1 cellular context compared by ENCODE assay signal in the genomic region with DNA sequence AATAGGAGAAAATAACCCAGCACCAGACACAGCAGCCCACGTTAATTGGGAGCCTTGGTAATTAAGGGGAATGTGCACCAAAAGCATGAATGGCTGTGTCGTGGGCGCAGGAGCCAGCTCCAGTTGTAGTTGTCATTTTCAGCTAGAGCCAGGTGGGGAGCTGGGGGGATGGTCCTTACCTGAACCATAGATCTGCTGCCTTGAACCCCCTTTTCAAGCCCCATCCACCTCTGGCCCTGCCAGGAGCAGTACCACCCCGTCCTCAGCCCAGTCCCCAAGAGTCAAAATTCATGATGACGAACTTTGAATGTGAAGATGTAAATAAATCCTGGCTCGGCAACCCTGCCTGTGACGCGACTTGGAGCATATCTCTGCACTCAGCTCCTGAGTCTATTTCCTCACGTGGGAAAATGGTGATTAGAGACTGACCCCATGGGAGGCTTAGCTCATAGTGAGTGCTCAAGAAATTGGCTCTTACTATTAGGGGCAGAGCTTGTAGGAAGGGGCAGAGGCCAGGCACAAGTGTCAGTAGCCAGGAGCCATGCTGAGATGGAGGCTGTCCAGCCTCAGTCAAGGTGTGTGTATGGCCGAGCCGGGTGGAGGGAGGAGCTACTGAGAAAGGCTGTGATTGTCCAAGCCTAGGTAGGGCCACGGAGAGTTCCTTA.
TF ChIP-seq lines count a peak whose summit lies in the region.

No MANE protein-coding gene starts in this region.

TF ChIP-seq in HCT116, 20 proteins besides CTCF, POLR2A, EP300 and RAD21:
- TF ChIP-seq SRF (IDR thresholded peaks at IDR 0.05; ENCODE audit: low read depth) (no peak), ZNF274 (IDR thresholded peaks at IDR 0.05; ENCODE audit: low read depth, low read length) (no peak), EZH2phosphoT487 (IDR thresholded peaks at IDR 0.05; ENCODE audit: borderline replicate concordance) (no peak), FOSL1 (IDR thresholded peaks at IDR 0.05; ENCODE audit: low read depth) (no peak), JUND (IDR thresholded peaks at IDR 0.05) (no peak), ELF1 (IDR thresholded peaks at IDR 0.05; ENCODE audit: borderline replicate concordance, low read depth) (no peak)
- TF ChIP-seq, protein P1, sequence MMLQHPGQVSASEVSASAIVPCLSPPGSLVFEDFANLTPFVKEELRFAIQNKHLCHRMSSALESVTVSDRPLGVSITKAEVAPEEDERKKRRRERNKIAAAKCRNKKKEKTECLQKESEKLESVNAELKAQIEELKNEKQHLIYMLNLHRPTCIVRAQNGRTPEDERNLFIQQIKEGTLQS (IDR thresholded peaks at IDR 0.05): no peak
- TF ChIP-seq, protein P2, sequence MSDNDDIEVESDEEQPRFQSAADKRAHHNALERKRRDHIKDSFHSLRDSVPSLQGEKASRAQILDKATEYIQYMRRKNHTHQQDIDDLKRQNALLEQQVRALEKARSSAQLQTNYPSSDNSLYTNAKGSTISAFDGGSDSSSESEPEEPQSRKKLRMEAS (IDR thresholded peaks at IDR 0.05): no peak
